17 cellular contexts compared by ENCODE assay signal in genomic region chr3:120148187-120148954, GRCh38. TPM values are rescaled to one million over a fixed set of nuclear protein-coding genes. Genes with fewer than 3 reads are reported as not detected.
DNase-seq lines count a peak whose midpoint lies in the region; ATAC-seq and TF ChIP-seq lines count a peak whose summit lies in the region.
"Had no signal": no experiment of that assay in that cellular context is flagged by ENCODE, and none has a peak within 500 bp of the region (broad histone marks: within the 10 kb centered on the region; RNA-seq: fewer than 3 reads in every experiment).

No MANE protein-coding gene starts in this region.

- peak overlapping the region; percentile 43 for H3K4me2 ChIP-seq in Loucy (ENCODE audit: low read depth, low read length, poor library complexity, severe bottlenecking)

- H3K4me3 ChIP-seq in Loucy (ENCODE audit: low read length, poor library complexity, severe bottlenecking) (peak overlapping the region; percentile 31), skin epidermis (no peak overlapping the region), dorsolateral prefrontal cortex (no peak overlapping the region)
- H3K4me3 ChIP-seq: GM23248, SJSA1, tibial artery had no signal

- CTCF ChIA-PET in T-cell (lab: Charles Lee): interaction anchor here (0.5 to 6.1 kb wide), 13 partner anchors 9 to 647 kb away, joined by 3 to 73 read pairs (median 4); partner anchors contain the start of gene LRRC58 (in 1 of the 2)

- no peak overlapping the region for H2AFZ ChIP-seq in Loucy (ENCODE audit: low read length)
- H2AFZ ChIP-seq: GM23248 had no signal

- H3K9me2 ChIP-seq in Loucy (replicated peaks; ENCODE audit: low read depth, low read length): no peaks in the 10 kb centered on the region

- no peaks in the 10 kb centered on the region for H3F3A ChIP-seq in Loucy (ENCODE audit: low read depth)

- H3K36me3 Mint-ChIP-seq in T-cell: no peaks in the 10 kb centered on the region
- H3K36me3 Mint-ChIP-seq: activated naive CD4-positive, alpha-beta T cell treated with anti-CD3 and anti-CD28 coated beads, Interleukin-2, amount 50 U/mL, for 24 hours had no signal

- DNase-seq in NCI-H748 (lab: John Stamatoyannopoulos, UW; ENCODE audit: unreplicated experiment) (peak; percentile 3), NCI-H748 treated with DMSO at 0.1 percent for 48 hours (lab: John Stamatoyannopoulos, UW) (no peak), epithelial cell of prostate (ENCODE audit: low read depth, low spot score) (no peak), T-cell (no peak), dorsolateral prefrontal cortex (no peak)
- DNase-seq: brain microvascular endothelial cell; CD4-positive, alpha-beta T cell; GM23248; left ventricle myocardium superior; T1000; tibial artery had no signal

- H3K27ac Mint-ChIP-seq in T-cell: no peak overlapping the region
- H3K27ac Mint-ChIP-seq: activated naive CD4-positive, alpha-beta T cell treated with anti-CD3 and anti-CD28 coated beads, Interleukin-2, amount 50 U/mL, for 24 hours; CD4-positive, alpha-beta T cell; nephron had no signal

- H4K20me1 ChIP-seq in Loucy (ENCODE audit: insufficient read depth, low read length, poor library complexity, severe bottlenecking): no peaks in the 10 kb centered on the region

- intact Hi-C loops in dorsolateral prefrontal cortex (cut with DNase I): no loop called here

- peaks cover 0 to 2% of the 10 kb centered on the region in 2 donors for H3K27me3 Mint-ChIP-seq in T-cell
- H3K27me3 Mint-ChIP-seq: activated naive CD4-positive, alpha-beta T cell treated with anti-CD3 and anti-CD28 coated beads, Interleukin-2, amount 50 U/mL, for 24 hours; CD4-positive, alpha-beta T cell had no signal

- no peaks in the 10 kb centered on the region for H3K79me2 ChIP-seq in Loucy (ENCODE audit: insufficient read depth, low read length)

- POLR2A ChIA-PET in T-cell (lab: Charles Lee): interaction anchor here (0.6 to 1.7 kb wide), 3 partner anchors 53 to 329 kb away, joined by 4 to 6 read pairs (median 4); no protein-coding TSS in a partner anchor

- H3K9ac ChIP-seq in Loucy (ENCODE audit: low read depth, low read length, poor library complexity, severe bottlenecking): no peak overlapping the region
- H3K9ac ChIP-seq: GM23248 had no signal

- H3K27ac ChIP-seq in epithelial cell of prostate: peak overlapping the region; percentile 93
- peak overlapping the region in 18 of 21 experiments; percentile 13 to 77 (median 55) for H3K27ac ChIP-seq in skin epidermis
- peak overlapping the region in 3 of 59 donors; percentile 5 to 41 (median 26) for H3K27ac ChIP-seq in dorsolateral prefrontal cortex
- H3K27ac ChIP-seq: brain microvascular endothelial cell, GM23248, SJSA1, tibial artery had no signal

- no peak overlapping the region for H3K4me3 Mint-ChIP-seq in T-cell
- H3K4me3 Mint-ChIP-seq: activated naive CD4-positive, alpha-beta T cell treated with anti-CD3 and anti-CD28 coated beads, Interleukin-2, amount 50 U/mL, for 24 hours; CD4-positive, alpha-beta T cell; nephron had no signal

- TF ChIP-seq CTCF in Loucy (conservative IDR thresholded peaks at IDR 0.05; ENCODE audit: low read length): no peak
- TF ChIP-seq CTCF in dorsolateral prefrontal cortex (IDR thresholded peaks at IDR 0.05 in 54 of 56, conservative IDR thresholded peaks at IDR 0.05 in 2 of 56; ENCODE audit: low read depth in 1 of 56, partially characterized antibody in 56 of 56): no peak

- H3K4me1 ChIP-seq in Loucy (ENCODE audit: insufficient read depth, low read length, poor library complexity, severe bottlenecking): peaks cover 34% of the 10 kb centered on the region

- peaks cover 12 to 23% (median 13%) of the 10 kb centered on the region in 3 donors for H3K4me1 Mint-ChIP-seq in T-cell

- H3K9me3 ChIP-seq in Loucy (ENCODE audit: insufficient read depth, low read depth, low read length): no peaks in the 10 kb centered on the region
- H3K9me3 ChIP-seq: SJSA1, tibial artery had no signal

- H3K9me3 Mint-ChIP-seq in T-cell: no peaks in the 10 kb centered on the region
- H3K9me3 Mint-ChIP-seq: activated naive CD4-positive, alpha-beta T cell treated with anti-CD3 and anti-CD28 coated beads, Interleukin-2, amount 50 U/mL, for 24 hours; CD4-positive, alpha-beta T cell; nephron had no signal

- ATAC-seq in T-cell (replicated peaks in 1 of 4) (no peak), HG02973 (IDR thresholded peaks at IDR 0.05; ENCODE audit: unreplicated experiment) (no peak)

- H3K27me3 ChIP-seq in Loucy (ENCODE audit: insufficient read depth, low read length, poor library complexity, severe bottlenecking) (no peaks in the 10 kb centered on the region), dorsolateral prefrontal cortex (no peaks in the 10 kb centered on the region)
- H3K27me3 ChIP-seq: brain microvascular endothelial cell, SJSA1, tibial artery had no signal

- H3K36me3 ChIP-seq in Loucy (ENCODE audit: insufficient read depth, low read length): no peaks in the 10 kb centered on the region
- H3K36me3 ChIP-seq: brain microvascular endothelial cell, SJSA1, tibial artery had no signal

RNA-seq across cellular contexts. Expression of gene GSK3B, which starts 54.1 kb away (rescaled TPM):
- total RNA-seq in T-cell (10 to 100 TPM; 30.5 to 47.9 (median 32.7) TPM), dorsolateral prefrontal cortex (100 to 1,000 TPM in 11 of 120 experiments, 10 to 100 TPM in 109; 47.2 to 106 (median 81.8) TPM)
